In the genomic region with DNA sequence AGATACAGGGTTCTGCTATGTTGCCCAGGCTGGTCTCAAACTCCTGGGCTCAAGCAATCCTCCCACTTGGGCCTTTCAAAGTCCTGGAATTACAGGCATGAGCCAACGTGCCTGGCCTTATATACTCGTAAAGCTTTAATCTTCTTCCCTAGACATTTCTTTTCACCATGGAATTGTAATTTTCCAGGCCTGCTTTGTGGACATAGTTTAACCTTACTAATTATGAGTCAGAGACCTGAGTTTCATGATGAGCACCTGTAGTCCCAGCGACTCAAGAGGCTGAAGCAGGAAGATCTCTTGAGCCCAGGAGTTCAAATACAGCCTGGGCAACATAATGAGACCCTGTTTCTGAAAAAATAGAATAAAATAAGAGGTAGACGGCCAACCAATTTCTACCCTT, we compare ENCODE assay signal across 2 cellular contexts.
TF ChIP-seq lines count a peak whose summit lies in the region.

No MANE protein-coding gene starts in this region.

TF ChIP-seq in A549, 52 proteins besides CTCF, POLR2A, EP300 and RAD21:
- no peak for TF ChIP-seq HOXB5 (CRISPR knock-in tag; IDR thresholded peaks at IDR 0.05)
- TF ChIP-seq, protein P1, sequence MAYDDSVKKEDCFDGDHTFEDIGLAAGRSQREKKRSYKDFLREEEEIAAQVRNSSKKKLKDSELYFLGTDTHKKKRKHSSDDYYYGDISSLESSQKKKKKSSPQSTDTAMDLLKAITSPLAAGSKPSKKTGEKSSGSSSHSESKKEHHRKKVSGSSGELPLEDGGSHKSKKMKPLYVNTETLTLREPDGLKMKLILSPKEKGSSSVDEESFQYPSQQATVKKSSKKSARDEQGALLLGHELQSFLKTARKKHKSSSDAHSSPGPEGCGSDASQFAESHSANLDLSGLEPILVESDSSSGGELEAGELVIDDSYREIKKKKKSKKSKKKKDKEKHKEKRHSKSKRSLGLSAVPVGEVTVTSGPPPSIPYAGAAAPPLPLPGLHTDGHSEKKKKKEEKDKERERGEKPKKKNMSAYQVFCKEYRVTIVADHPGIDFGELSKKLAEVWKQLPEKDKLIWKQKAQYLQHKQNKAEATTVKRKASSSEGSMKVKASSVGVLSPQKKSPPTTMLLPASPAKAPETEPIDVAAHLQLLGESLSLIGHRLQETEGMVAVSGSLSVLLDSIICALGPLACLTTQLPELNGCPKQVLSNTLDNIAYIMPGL (CRISPR knock-in tag; IDR thresholded peaks at IDR 0.05; ENCODE audit: borderline replicate concordance) = no peak
- TF ChIP-seq, protein P2, sequence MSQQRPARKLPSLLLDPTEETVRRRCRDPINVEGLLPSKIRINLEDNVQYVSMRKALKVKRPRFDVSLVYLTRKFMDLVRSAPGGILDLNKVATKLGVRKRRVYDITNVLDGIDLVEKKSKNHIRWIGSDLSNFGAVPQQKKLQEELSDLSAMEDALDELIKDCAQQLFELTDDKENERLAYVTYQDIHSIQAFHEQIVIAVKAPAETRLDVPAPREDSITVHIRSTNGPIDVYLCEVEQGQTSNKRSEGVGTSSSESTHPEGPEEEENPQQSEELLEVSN (IDR thresholded peaks at IDR 0.05; ENCODE audit: borderline replicate concordance, low read depth) = no peak
- TF ChIP-seq FOSB (CRISPR knock-in tag; IDR thresholded peaks at IDR 0.05) = no peak

TF ChIP-seq in GM23338, 12 proteins besides CTCF, POLR2A, EP300 and RAD21:
- TF ChIP-seq STAT1 (IDR thresholded peaks at IDR 0.05; ENCODE audit: unreplicated experiment) (no peak), POLR2AphosphoS5 (IDR thresholded peaks at IDR 0.05; ENCODE audit: low read depth) (no peak), EZH2phosphoT487 (IDR thresholded peaks at IDR 0.05; ENCODE audit: unreplicated experiment) (no peak), EZH2 (IDR thresholded peaks at IDR 0.05; ENCODE audit: low read depth, unreplicated experiment) (no peak), JUNB (IDR thresholded peaks at IDR 0.05; ENCODE audit: unreplicated experiment) (no peak), ZNF114 (CRISPR knock-in tag; IDR thresholded peaks at IDR 0.05) (no peak), CREB1 (CRISPR knock-in tag; IDR thresholded peaks at IDR 0.05; ENCODE audit: low read depth) (no peak), NANOG (IDR thresholded peaks at IDR 0.05; ENCODE audit: borderline replicate concordance) (no peak), ZNF331 (CRISPR knock-in tag; IDR thresholded peaks at IDR 0.05; ENCODE audit: low read depth) (no peak)
- TF ChIP-seq, protein P3, sequence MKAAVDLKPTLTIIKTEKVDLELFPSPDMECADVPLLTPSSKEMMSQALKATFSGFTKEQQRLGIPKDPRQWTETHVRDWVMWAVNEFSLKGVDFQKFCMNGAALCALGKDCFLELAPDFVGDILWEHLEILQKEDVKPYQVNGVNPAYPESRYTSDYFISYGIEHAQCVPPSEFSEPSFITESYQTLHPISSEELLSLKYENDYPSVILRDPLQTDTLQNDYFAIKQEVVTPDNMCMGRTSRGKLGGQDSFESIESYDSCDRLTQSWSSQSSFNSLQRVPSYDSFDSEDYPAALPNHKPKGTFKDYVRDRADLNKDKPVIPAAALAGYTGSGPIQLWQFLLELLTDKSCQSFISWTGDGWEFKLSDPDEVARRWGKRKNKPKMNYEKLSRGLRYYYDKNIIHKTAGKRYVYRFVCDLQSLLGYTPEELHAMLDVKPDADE (IDR thresholded peaks at IDR 0.05) = no peak
- TF ChIP-seq, protein P4, sequence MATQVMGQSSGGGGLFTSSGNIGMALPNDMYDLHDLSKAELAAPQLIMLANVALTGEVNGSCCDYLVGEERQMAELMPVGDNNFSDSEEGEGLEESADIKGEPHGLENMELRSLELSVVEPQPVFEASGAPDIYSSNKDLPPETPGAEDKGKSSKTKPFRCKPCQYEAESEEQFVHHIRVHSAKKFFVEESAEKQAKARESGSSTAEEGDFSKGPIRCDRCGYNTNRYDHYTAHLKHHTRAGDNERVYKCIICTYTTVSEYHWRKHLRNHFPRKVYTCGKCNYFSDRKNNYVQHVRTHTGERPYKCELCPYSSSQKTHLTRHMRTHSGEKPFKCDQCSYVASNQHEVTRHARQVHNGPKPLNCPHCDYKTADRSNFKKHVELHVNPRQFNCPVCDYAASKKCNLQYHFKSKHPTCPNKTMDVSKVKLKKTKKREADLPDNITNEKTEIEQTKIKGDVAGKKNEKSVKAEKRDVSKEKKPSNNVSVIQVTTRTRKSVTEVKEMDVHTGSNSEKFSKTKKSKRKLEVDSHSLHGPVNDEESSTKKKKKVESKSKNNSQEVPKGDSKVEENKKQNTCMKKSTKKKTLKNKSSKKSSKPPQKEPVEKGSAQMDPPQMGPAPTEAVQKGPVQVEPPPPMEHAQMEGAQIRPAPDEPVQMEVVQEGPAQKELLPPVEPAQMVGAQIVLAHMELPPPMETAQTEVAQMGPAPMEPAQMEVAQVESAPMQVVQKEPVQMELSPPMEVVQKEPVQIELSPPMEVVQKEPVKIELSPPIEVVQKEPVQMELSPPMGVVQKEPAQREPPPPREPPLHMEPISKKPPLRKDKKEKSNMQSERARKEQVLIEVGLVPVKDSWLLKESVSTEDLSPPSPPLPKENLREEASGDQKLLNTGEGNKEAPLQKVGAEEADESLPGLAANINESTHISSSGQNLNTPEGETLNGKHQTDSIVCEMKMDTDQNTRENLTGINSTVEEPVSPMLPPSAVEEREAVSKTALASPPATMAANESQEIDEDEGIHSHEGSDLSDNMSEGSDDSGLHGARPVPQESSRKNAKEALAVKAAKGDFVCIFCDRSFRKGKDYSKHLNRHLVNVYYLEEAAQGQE (IDR thresholded peaks at IDR 0.05; ENCODE audit: unreplicated experiment) = no peak
- TF ChIP-seq, protein P5, sequence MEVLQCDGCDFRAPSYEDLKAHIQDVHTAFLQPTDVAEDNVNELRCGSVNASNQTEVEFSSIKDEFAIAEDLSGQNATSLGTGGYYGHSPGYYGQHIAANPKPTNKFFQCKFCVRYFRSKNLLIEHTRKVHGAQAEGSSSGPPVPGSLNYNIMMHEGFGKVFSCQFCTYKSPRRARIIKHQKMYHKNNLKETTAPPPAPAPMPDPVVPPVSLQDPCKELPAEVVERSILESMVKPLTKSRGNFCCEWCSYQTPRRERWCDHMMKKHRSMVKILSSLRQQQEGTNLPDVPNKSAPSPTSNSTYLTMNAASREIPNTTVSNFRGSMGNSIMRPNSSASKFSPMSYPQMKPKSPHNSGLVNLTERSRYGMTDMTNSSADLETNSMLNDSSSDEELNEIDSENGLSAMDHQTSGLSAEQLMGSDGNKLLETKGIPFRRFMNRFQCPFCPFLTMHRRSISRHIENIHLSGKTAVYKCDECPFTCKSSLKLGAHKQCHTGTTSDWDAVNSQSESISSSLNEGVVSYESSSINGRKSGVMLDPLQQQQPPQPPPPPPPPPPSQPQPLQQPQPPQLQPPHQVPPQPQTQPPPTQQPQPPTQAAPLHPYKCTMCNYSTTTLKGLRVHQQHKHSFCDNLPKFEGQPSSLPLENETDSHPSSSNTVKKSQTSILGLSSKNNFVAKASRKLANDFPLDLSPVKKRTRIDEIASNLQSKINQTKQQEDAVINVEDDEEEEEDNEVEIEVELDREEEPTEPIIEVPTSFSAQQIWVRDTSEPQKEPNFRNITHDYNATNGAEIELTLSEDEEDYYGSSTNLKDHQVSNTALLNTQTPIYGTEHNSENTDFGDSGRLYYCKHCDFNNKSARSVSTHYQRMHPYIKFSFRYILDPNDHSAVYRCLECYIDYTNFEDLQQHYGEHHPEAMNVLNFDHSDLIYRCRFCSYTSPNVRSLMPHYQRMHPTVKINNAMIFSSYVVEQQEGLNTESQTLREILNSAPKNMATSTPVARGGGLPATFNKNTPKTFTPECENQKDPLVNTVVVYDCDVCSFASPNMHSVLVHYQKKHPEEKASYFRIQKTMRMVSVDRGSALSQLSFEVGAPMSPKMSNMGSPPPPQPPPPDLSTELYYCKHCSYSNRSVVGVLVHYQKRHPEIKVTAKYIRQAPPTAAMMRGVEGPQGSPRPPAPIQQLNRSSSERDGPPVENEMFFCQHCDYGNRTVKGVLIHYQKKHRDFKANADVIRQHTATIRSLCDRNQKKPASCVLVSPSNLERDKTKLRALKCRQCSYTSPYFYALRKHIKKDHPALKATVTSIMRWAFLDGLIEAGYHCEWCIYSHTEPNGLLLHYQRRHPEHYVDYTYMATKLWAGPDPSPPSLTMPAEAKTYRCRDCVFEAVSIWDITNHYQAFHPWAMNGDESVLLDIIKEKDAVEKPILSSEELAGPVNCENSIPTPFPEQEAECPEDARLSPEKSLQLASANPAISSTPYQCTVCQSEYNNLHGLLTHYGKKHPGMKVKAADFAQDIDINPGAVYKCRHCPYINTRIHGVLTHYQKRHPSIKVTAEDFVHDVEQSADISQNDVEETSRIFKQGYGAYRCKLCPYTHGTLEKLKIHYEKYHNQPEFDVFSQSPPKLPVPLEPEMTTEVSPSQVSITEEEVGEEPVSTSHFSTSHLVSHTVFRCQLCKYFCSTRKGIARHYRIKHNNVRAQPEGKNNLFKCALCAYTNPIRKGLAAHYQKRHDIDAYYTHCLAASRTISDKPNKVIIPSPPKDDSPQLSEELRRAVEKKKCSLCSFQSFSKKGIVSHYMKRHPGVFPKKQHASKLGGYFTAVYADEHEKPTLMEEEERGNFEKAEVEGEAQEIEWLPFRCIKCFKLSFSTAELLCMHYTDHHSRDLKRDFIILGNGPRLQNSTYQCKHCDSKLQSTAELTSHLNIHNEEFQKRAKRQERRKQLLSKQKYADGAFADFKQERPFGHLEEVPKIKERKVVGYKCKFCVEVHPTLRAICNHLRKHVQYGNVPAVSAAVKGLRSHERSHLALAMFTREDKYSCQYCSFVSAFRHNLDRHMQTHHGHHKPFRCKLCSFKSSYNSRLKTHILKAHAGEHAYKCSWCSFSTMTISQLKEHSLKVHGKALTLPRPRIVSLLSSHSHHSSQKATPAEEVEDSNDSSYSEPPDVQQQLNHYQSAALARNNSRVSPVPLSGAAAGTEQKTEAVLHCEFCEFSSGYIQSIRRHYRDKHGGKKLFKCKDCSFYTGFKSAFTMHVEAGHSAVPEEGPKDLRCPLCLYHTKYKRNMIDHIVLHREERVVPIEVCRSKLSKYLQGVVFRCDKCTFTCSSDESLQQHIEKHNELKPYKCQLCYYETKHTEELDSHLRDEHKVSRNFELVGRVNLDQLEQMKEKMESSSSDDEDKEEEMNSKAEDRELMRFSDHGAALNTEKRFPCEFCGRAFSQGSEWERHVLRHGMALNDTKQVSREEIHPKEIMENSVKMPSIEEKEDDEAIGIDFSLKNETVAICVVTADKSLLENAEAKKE (CRISPR knock-in tag; IDR thresholded peaks at IDR 0.05) = no peak
